Comparison of ENCODE assay signal across 18 cellular contexts in the genomic region with DNA sequence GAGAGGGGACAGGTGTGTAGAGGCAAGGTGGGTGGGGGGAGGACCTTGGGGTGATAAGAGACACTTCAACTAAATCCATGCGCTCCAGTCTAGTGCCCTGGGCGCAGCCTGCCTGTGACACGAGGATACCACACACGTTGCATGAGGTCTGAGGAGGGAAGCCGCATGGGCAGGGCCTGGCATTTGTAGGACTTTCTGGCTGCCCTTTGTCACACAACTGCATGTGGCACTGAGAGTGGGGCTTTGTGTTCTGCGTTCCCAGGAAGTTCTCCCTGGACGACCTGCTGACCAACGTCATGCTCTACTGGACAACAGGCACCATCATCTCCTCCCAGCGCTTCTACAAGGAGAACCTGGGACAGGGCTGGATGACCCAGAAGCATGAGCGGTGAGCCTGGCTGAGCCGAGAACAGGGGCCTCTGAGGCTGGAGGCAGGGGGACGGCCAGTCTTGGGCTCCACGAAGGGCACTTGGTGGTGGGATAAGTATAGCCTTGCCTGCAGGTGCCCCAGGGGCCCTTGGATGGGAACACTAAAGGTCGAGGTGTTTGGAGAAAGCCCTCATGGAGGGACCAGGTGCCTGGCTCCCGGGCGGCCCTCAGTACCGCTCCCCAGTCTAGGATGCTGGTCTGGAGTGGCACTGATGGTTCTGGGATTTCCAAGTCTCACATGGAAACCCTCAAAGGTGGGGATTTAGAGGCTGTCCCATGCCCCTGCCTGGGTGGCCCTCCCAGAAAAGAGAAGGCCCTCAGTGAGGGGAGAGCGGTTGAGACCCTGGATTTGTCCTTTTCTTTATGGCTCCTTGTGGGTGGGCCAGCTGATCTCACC. TPM values are rescaled to one million over a fixed set of nuclear protein-coding genes. Genes with fewer than 3 reads are reported as not detected.
DNase-seq lines count a peak whose midpoint lies in the region; ATAC-seq and TF ChIP-seq lines count a peak whose summit lies in the region.
"Had no signal": no experiment of that assay in that cellular context is flagged by ENCODE, and none has a peak within 500 bp of the region (broad histone marks: within the 10 kb centered on the region; RNA-seq: fewer than 3 reads in every experiment).

No MANE protein-coding gene starts in this region.

- CTCF ChIA-PET in activated naive CD4-positive, alpha-beta T cell treated with anti-CD3 and anti-CD28 coated beads for 36 hours (lab: Charles Lee): interaction anchor here (1.0 kb wide), 1 partner anchor 370 kb away, joined by 3 read pairs; no protein-coding TSS in a partner anchor

- TF ChIP-seq CTCF in thyroid gland (IDR thresholded peaks at IDR 0.05): no peak
- TF ChIP-seq CTCF in suprapubic skin (IDR thresholded peaks at IDR 0.05): no peak

- H3K27ac Mint-ChIP-seq in activated naive CD4-positive, alpha-beta T cell treated with anti-CD3 and anti-CD28 coated beads for 36 hours: peak overlapping the region; percentile 0
- H3K27ac Mint-ChIP-seq: activated CD4-positive, alpha-beta memory T cell treated with anti-CD3 and anti-CD28 coated beads for 36 hours had no signal

- no peaks in the 10 kb centered on the region for H3K27me3 ChIP-seq in thyroid gland
- no peaks in the 10 kb centered on the region for H3K27me3 ChIP-seq in suprapubic skin
- H3K27me3 ChIP-seq: ovary had no signal

- H3K9me3 ChIP-seq in thyroid gland (no peaks in the 10 kb centered on the region), suprapubic skin (no peaks in the 10 kb centered on the region)
- H3K9me3 ChIP-seq: ovary had no signal

- peaks cover 29% of the 10 kb centered on the region for H3K4me1 Mint-ChIP-seq in activated naive CD4-positive, alpha-beta T cell treated with anti-CD3 and anti-CD28 coated beads for 36 hours (ENCODE audit: low read depth)

- intact Hi-C loops in activated naive CD4-positive, alpha-beta T cell treated with anti-CD3 and anti-CD28 coated beads for 36 hours (cut with micrococcal nuclease): loop anchor here (5.0 kb wide), 3 partner anchors 53 to 367 kb away; no protein-coding TSS in a partner anchor
- intact Hi-C loops in thyroid gland (cut with DNase I): loop anchor here (10.0 kb wide), 2 partner anchors 70 to 370 kb away; a partner anchor contains a TSS

- no peak for DNase-seq in activated naive CD4-positive, alpha-beta T cell treated with anti-CD3 and anti-CD28 coated beads for 36 hours
- no peak for DNase-seq in activated naive CD4-positive, alpha-beta T cell treated with anti-CD3 and anti-CD28 coated beads, Interleukin-2, amount 50 U/mL, for 16 hours
- DNase-seq in left lobe of liver (ENCODE audit: low spot score) (no peak), thyroid gland (peak; percentile 34 to 43), T-helper 1 cell (no peak), AML-193 (lab: John Stamatoyannopoulos, UW) (no peak), suprapubic skin (ENCODE audit: low spot score in 2 of 2) (no peak)
- DNase-seq: 8988T; activated CD4-positive, alpha-beta memory T cell treated with anti-CD3 and anti-CD28 coated beads for 36 hours; activated T-cell treated with anti-CD3 and anti-CD28 coated beads, Interleukin-2, amount 50 U/mL, for 4 hours; left colon; NCI-H1436; ovary; stimulated activated CD4-positive, alpha-beta T cell treated with anti-CD3 and anti-CD28 coated beads, Interleukin-4, amount 100 ng/mL, for 4 hours; stimulated activated CD8-positive, alpha-beta memory T cell treated with anti-CD3 and anti-CD28 coated beads, Interleukin-4, amount 100 ng/mL, for 48 hours had no signal

- H3K4me3 ChIP-seq in thyroid gland (replicated peaks in 1 of 3) (no peak overlapping the region), suprapubic skin (no peak overlapping the region)
- H3K4me3 ChIP-seq: ovary had no signal

- no peak for TF ChIP-seq EP300 in suprapubic skin (IDR thresholded peaks at IDR 0.05)

- WGBS in thyroid gland, 2 donors: 76 to 85% methylated on average over 17 to 18 of the region's 18 CpGs
- 73% methylated on average over 11 of the region's 18 CpGs for WGBS in suprapubic skin

- H3K27ac ChIP-seq in angular gyrus (ENCODE audit: low read depth, low read length) (peak overlapping the region; percentile 49), thyroid gland (peak overlapping the region in 1 of 3 donors; percentile 31), suprapubic skin (no peak overlapping the region)

- H3K4me1 ChIP-seq in thyroid gland: no peaks in the 10 kb centered on the region
- H3K4me1 ChIP-seq in suprapubic skin: peaks cover 23% of the 10 kb centered on the region

- no peak overlapping the region for H3K4me3 Mint-ChIP-seq in activated naive CD4-positive, alpha-beta T cell treated with anti-CD3 and anti-CD28 coated beads for 36 hours
- H3K4me3 Mint-ChIP-seq: activated CD4-positive, alpha-beta memory T cell treated with anti-CD3 and anti-CD28 coated beads for 36 hours; activated T-cell treated with anti-CD3 and anti-CD28 coated beads, Interleukin-2, amount 50 U/mL, for 4 hours had no signal

- H3K36me3 ChIP-seq in thyroid gland (peaks cover 43 to 71% of the 10 kb centered on the region in 2 donors), suprapubic skin (peaks cover 86% of the 10 kb centered on the region)
- H3K36me3 ChIP-seq: ovary had no signal

- H3K27me3 Mint-ChIP-seq in activated naive CD4-positive, alpha-beta T cell treated with anti-CD3 and anti-CD28 coated beads for 36 hours (ENCODE audit: low read depth): no peaks in the 10 kb centered on the region
- H3K27me3 Mint-ChIP-seq: activated CD4-positive, alpha-beta memory T cell treated with anti-CD3 and anti-CD28 coated beads for 36 hours had no signal

- TF ChIP-seq POLR2A in thyroid gland (IDR thresholded peaks at IDR 0.05): no peak
- no peak for TF ChIP-seq POLR2A in suprapubic skin (IDR thresholded peaks at IDR 0.05)

- peaks cover 4% of the 10 kb centered on the region for H3K36me3 Mint-ChIP-seq in activated naive CD4-positive, alpha-beta T cell treated with anti-CD3 and anti-CD28 coated beads for 36 hours (ENCODE audit: low read depth)

- peak; percentile 1 for ATAC-seq in left lobe of liver
- ATAC-seq: activated T-cell treated with anti-CD3 and anti-CD28 coated beads, Interleukin-2, amount 50 U/mL, for 4 hours; left colon had no signal

- H3K9me3 Mint-ChIP-seq in activated naive CD4-positive, alpha-beta T cell treated with anti-CD3 and anti-CD28 coated beads for 36 hours: no peaks in the 10 kb centered on the region
- H3K9me3 Mint-ChIP-seq: activated CD4-positive, alpha-beta memory T cell treated with anti-CD3 and anti-CD28 coated beads for 36 hours; activated T-cell treated with anti-CD3 and anti-CD28 coated beads, Interleukin-2, amount 50 U/mL, for 4 hours had no signal

RNA-seq across cellular contexts. Expression of a gene that starts 34.5 kb away (rescaled TPM):
- 1 to 10 TPM; 3.8 to 5.0 TPM for total RNA-seq in activated naive CD4-positive, alpha-beta T cell treated with anti-CD3 and anti-CD28 coated beads for 36 hours
- total RNA-seq in left lobe of liver (1,368 TPM), thyroid gland (100 to 1,000 TPM; 297 to 533 (median 441) TPM), suprapubic skin (10 to 100 TPM; 30.3 to 72.8 (median 53.7) TPM)

RNA-seq across cellular contexts. Expression of a gene that starts 37.7 kb away (rescaled TPM):
- total RNA-seq in activated naive CD4-positive, alpha-beta T cell treated with anti-CD3 and anti-CD28 coated beads for 36 hours: 10 to 100 TPM; 34.3 to 34.7 TPM
- 69.1 TPM for total RNA-seq in left lobe of liver
- 10 to 100 TPM; 30.1 to 57.7 (median 41.6) TPM for total RNA-seq in thyroid gland
- 100 to 1,000 TPM in 1 of 4 donors, 10 to 100 TPM in 3; 32.6 to 162 (median 48.9) TPM for total RNA-seq in suprapubic skin

RNA-seq across cellular contexts. Expression of a gene that starts 44.5 kb away (rescaled TPM):
- under 1 TPM in 1 of 2 experiments, not detected in 1; 0.22 TPM for total RNA-seq in activated naive CD4-positive, alpha-beta T cell treated with anti-CD3 and anti-CD28 coated beads for 36 hours
- total RNA-seq in left lobe of liver (1.3 TPM), thyroid gland (1 to 10 TPM in 1 of 4 donors, not detected in 3; 1.0 TPM), suprapubic skin (not detected)
- total RNA-seq: fibroblast of villous mesenchyme, HT1080 had no signal

Comparison
In these comparisons a context has a peak if more than half of its experiments do, and no peak if none do; other contexts are left out.
1. DNase-seq: peak in thyroid gland (2 of 2); none in activated naive CD4-positive, alpha-beta T cell treated with anti-CD3 and anti-CD28 coated beads for 36 hours (single experiment), activated naive CD4-positive, alpha-beta T cell treated with anti-CD3 and anti-CD28 coated beads, Interleukin-2, amount 50 U/mL, for 16 hours (single experiment), left lobe of liver (single experiment), T-helper 1 cell (0 of 5), AML-193 (0 of 2) and suprapubic skin (0 of 2).
2. RNA of a gene that starts 34.5 kb away (total RNA-seq): 1,368 TPM in left lobe of liver (single experiment), 297 to 533 TPM in thyroid gland and 30.3 to 72.8 TPM in suprapubic skin; 3.8 to 5.0 TPM in activated naive CD4-positive, alpha-beta T cell treated with anti-CD3 and anti-CD28 coated beads for 36 hours; every median in the first group is over 4 times any median in the second.